Comparison of ENCODE assay signal across 8 cellular contexts in the genomic region with DNA sequence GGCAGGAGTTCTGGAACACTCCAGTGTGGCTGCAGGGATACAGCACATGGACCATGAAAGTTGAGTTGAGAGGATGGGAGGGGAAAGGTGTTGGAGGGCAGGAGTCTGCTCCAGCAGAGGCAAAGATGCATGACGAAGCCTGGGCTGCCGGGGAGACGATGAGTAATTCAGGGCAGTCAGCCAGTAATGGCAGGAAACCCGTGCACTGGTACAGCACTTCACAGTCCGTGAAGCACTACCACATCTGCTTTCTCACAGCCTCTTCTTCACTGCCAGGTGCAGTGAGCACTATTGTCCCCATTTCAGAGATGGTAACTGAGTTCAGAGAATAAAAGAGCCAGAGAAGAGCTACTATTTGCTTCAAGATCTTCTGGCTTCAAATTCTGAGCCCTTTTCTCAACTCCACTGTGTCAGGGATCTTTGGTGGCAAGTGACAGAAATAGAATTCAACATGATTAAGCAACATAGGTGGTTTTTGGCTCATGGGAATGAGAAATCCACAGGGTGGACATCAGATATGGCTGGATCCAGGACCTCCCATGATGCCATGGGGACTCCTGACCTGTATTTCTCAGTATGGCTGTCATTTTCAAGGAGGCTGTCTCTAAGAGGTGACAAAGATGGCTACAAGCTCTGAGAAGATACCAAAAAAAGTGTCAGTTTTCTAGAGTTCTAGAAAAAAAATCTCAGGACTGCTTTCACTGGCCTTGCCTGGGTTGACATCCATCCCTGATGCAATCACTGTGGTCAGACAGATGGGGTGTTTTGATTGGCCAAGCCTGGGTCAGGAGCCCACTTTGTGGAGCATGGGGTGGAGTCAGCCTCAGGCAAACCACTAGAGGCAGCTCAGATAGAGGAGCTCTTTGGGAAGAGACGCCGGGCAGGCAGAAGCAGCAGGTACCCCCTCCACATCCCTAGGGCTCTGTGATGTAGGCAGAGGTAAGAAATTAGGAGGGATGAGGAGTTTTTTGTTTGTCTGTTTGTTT. TPM values are rescaled to one million over a fixed set of nuclear protein-coding genes. Genes with fewer than 3 reads are reported as not detected.
DNase-seq lines count a peak whose midpoint lies in the region; ATAC-seq and TF ChIP-seq lines count a peak whose summit lies in the region.

No MANE protein-coding gene starts in this region.

- TF ChIP-seq CTCF in retinal pigment epithelial cell (conservative IDR thresholded peaks at IDR 0.05; ENCODE audit: low read depth, low read length): no peak

- H3K4me1 Mint-ChIP-seq in activated CD4-positive, alpha-beta T cell treated with anti-CD3 and anti-CD28 coated beads for 36 hours: peaks cover 82% of the 10 kb centered on the region

- H3K9me3 Mint-ChIP-seq in activated CD4-positive, alpha-beta T cell treated with anti-CD3 and anti-CD28 coated beads for 36 hours (ENCODE audit: low read depth): peaks cover 9% of the 10 kb centered on the region

- CTCF ChIA-PET in activated CD4-positive, alpha-beta T cell treated with anti-CD3 and anti-CD28 coated beads for 36 hours (lab: Charles Lee): interaction anchor here (1.2 kb wide), 1 partner anchor 192 kb away, joined by 4 read pairs; no protein-coding TSS in a partner anchor

- peak overlapping the region; percentile 43 for H3K4me3 Mint-ChIP-seq in activated CD4-positive, alpha-beta T cell treated with anti-CD3 and anti-CD28 coated beads for 36 hours

- peak; percentile 97 for DNase-seq in ACHN
- peak; percentile 20 for DNase-seq in NCI-H1436 (lab: John Stamatoyannopoulos, UW)
- DNase-seq in activated CD4-positive, alpha-beta T cell treated with anti-CD3 and anti-CD28 coated beads for 36 hours: peak; percentile 90
- DNase-seq in effector CD4-positive, alpha-beta T cell: peak; percentile 65
- peak; percentile 33 for DNase-seq in retinal pigment epithelial cell (ENCODE audit: low read depth)
- DNase-seq in NCI-H146 (lab: John Stamatoyannopoulos, UW): no peak

- POLR2A ChIA-PET in activated CD4-positive, alpha-beta T cell treated with anti-CD3 and anti-CD28 coated beads for 36 hours (lab: Charles Lee): interaction anchor here (0.6 to 0.7 kb wide), 2 partner anchors 19 to 34 kb away, joined by 3 to 4 read pairs; no protein-coding TSS in a partner anchor

- H3K36me3 Mint-ChIP-seq in activated CD4-positive, alpha-beta T cell treated with anti-CD3 and anti-CD28 coated beads for 36 hours (ENCODE audit: low read depth): peaks cover 90% of the 10 kb centered on the region

- ATAC-seq in GM18499 (IDR thresholded peaks at IDR 0.05; ENCODE audit: insufficient read depth, unreplicated experiment): peak; percentile 48
- ATAC-seq in HG02642 (IDR thresholded peaks at IDR 0.05; ENCODE audit: poor library complexity, unreplicated experiment): peak; percentile 66
- ATAC-seq in activated CD4-positive, alpha-beta T cell treated with anti-CD3 and anti-CD28 coated beads for 36 hours: peak; percentile 94

- H3K27me3 Mint-ChIP-seq in activated CD4-positive, alpha-beta T cell treated with anti-CD3 and anti-CD28 coated beads for 36 hours: no peaks in the 10 kb centered on the region

- no peak overlapping the region for H3K4me3 ChIP-seq in retinal pigment epithelial cell (ENCODE audit: low read length)

- peak overlapping the region; percentile 92 for H3K27ac Mint-ChIP-seq in activated CD4-positive, alpha-beta T cell treated with anti-CD3 and anti-CD28 coated beads for 36 hours

- intact Hi-C loops in activated CD4-positive, alpha-beta T cell treated with anti-CD3 and anti-CD28 coated beads for 36 hours (cut with DNase I, micrococcal nuclease): loop anchor here (1.0 to 2.0 kb wide), 3 partner anchors 18 to 24 kb away; a partner anchor contains a TSS

- in situ Hi-C loops in ACHN (cut with HindIII; ENCODE audit: low pct_ligation_motif_present, low pct_unique_long_range_greater_than_20kb, low sequenced_read_pairs): no loop called here

RNA-seq across cellular contexts. Expression of a gene that starts 24.7 kb away (rescaled TPM):
- total RNA-seq in activated CD4-positive, alpha-beta T cell treated with anti-CD3 and anti-CD28 coated beads for 36 hours: 10 to 100 TPM; 61.8 to 73.5 TPM
